17 cellular contexts compared by ENCODE assay signal in genomic region chr12:53067993-53068770, GRCh38. TPM values are rescaled to one million over a fixed set of nuclear protein-coding genes. Genes with fewer than 3 reads are reported as not detected.
DNase-seq lines count a peak whose midpoint lies in the region; ATAC-seq and TF ChIP-seq lines count a peak whose summit lies in the region.
"Had no signal": no experiment of that assay in that cellular context is flagged by ENCODE, and none has a peak within 500 bp of the region (broad histone marks: within the 10 kb centered on the region; RNA-seq: fewer than 3 reads in every experiment).

No MANE protein-coding gene starts in this region.

- no peak overlapping the region for H3K4me3 Mint-ChIP-seq in endodermal cell

- peak overlapping the region; percentile 59 for H3K27ac Mint-ChIP-seq in endodermal cell

- DNase-seq in cardiac septum (ENCODE audit: low spot score) (peak; percentile 70), Right ventricle myocardium inferior (ENCODE audit: missing footprints) (no peak), endodermal cell (peak; percentile 46), osteoblast (ENCODE audit: insufficient read length, low spot score, missing footprints) (peak; percentile 87), vagina (ENCODE audit: extremely low spot score in 2 of 2) (peak in 1 of 2 donors; percentile 87), DMS153 treated with DMSO at 0.1 percent for 48 hours (lab: John Stamatoyannopoulos, UW; ENCODE audit: unreplicated experiment) (no peak), GOT3 (lab: John Stamatoyannopoulos, UW) (no peak)
- DNase-seq: activated CD4-positive, alpha-beta T cell treated with anti-CD3 and anti-CD28 coated beads, Interleukin-2, amount 50 U/mL, for 48 hours; Calu3; HCEC 1CT; NCI-H1105; stimulated activated CD4-positive, alpha-beta T cell treated with anti-CD3 and anti-CD28 coated beads, Interleukin-2, amount 100 ng/mL, for 48 hours had no signal

- H3K4me3 ChIP-seq in endodermal cell (ENCODE audit: low read length) (no peak overlapping the region), osteoblast (ENCODE audit: insufficient read depth, low read length) (no peak overlapping the region), vagina (no peak overlapping the region)
- H3K4me3 ChIP-seq: K562 had no signal

- no peak for TF ChIP-seq POLR2A in vagina (IDR thresholded peaks at IDR 0.05)

- intact Hi-C loops in cardiac septum (cut with DNase I), result loop anchor here (2.0 kb wide), 1 partner anchor 129 kb away; no protein-coding TSS in a partner anchor
- intact Hi-C loops in Right ventricle myocardium inferior (cut with DNase I), result loop anchor here (5.0 kb wide), 1 partner anchor 229 kb away; the partner anchor contains the start of genes MYG1 and PFDN5
- intact Hi-C loops in vagina (cut with DNase I), result loop anchor here (10.0 kb wide), 1 partner anchor 127 kb away; no protein-coding TSS in a partner anchor

- no peak overlapping the region for H3K4me2 ChIP-seq in osteoblast (ENCODE audit: insufficient read depth, low read length)

- peaks cover 36% of the 10 kb centered on the region for H3K4me1 Mint-ChIP-seq in endodermal cell

- H3K79me2 ChIP-seq in osteoblast (ENCODE audit: insufficient read depth, low read length), result peaks cover 26% of the 10 kb centered on the region

- H3K4me1 ChIP-seq in endodermal cell (ENCODE audit: control insufficient read depth, insufficient read depth, low read length) (peaks cover 10% of the 10 kb centered on the region), osteoblast (ENCODE audit: insufficient read depth, low read length) (peaks cover 72% of the 10 kb centered on the region), vagina (peaks cover 89% of the 10 kb centered on the region)

- H3K9ac ChIP-seq in endodermal cell (ENCODE audit: extremely low read depth, low read length, poor library complexity, severe bottlenecking), result no peak overlapping the region

- peaks cover 10% of the 10 kb centered on the region for H4K20me1 ChIP-seq in osteoblast (ENCODE audit: insufficient read depth, low read length)

- ATAC-seq in Right ventricle myocardium inferior (no peak), GM21723 (IDR thresholded peaks at IDR 0.05; ENCODE audit: unreplicated experiment) (no peak)
- ATAC-seq: K562 had no signal

- TF ChIP-seq CTCF in endodermal cell (conservative IDR thresholded peaks at IDR 0.05) (no peak), osteoblast (IDR thresholded peaks at IDR 0.05; ENCODE audit: extremely low read depth, low read depth, low read length) (no peak), vagina (IDR thresholded peaks at IDR 0.05) (no peak)

- H3K27me3 ChIP-seq in endodermal cell (ENCODE audit: control insufficient read depth, insufficient read depth, low read length, poor library complexity, severe bottlenecking) (no peaks in the 10 kb centered on the region), osteoblast (ENCODE audit: insufficient read depth, low read length) (no peaks in the 10 kb centered on the region), vagina (no peaks in the 10 kb centered on the region)

- H3K36me3 ChIP-seq in endodermal cell (ENCODE audit: control insufficient read depth, insufficient read depth, low read length) (peaks cover 18% of the 10 kb centered on the region), osteoblast (ENCODE audit: insufficient read depth, low read length) (peaks cover 59% of the 10 kb centered on the region), vagina (peaks cover 0 to 9% of the 10 kb centered on the region in 2 donors)

- H3K27me3 Mint-ChIP-seq in endodermal cell (ENCODE audit: insufficient read depth), result peaks cover 3% of the 10 kb centered on the region

- H3K9me3 Mint-ChIP-seq in endodermal cell, result no peaks in the 10 kb centered on the region

- WGBS in endodermal cell (ENCODE audit: insufficient coverage in 1 of 2, insufficient read length in 1 of 2), 2 experiments, result 95% methylated on average over 10 to 13 of the region's 13 CpGs

- H3K9me3 ChIP-seq in endodermal cell (ENCODE audit: control insufficient read depth, low read length) (no peaks in the 10 kb centered on the region), osteoblast (ENCODE audit: low read depth, low read length) (no peaks in the 10 kb centered on the region), vagina (no peaks in the 10 kb centered on the region)

- H2AFZ ChIP-seq in osteoblast (ENCODE audit: low read length), result no peak overlapping the region

- peaks cover 32% of the 10 kb centered on the region for H3K36me3 Mint-ChIP-seq in endodermal cell (ENCODE audit: low read depth)

- H3K27ac ChIP-seq in endodermal cell (ENCODE audit: low read depth, low read length) (no peak overlapping the region), osteoblast (ENCODE audit: low read depth, low read length) (peak overlapping the region; percentile 27), vagina (peak overlapping the region; percentile 89)

RNA-seq across cellular contexts. Expression of gene SPRYD3, which starts 11.0 kb away (rescaled TPM):
- 63.5 TPM for total RNA-seq in cardiac septum
- 41.0 TPM for total RNA-seq in Right ventricle myocardium inferior
- 10 to 100 TPM; 13.0 to 18.4 TPM for total RNA-seq in endodermal cell
- polyA plus RNA-seq in endodermal cell (2013, experiment 1 of 2), result 6.8 TPM
- 7.2 TPM for polyA plus RNA-seq in endodermal cell (2013, experiment 2 of 2)
- 25.6 and 26.8 TPM in 2 replicates for total RNA-seq in osteoblast
- 27.0 TPM for total RNA-seq in vagina

RNA-seq across cellular contexts. Expression of gene TNS2, which starts 18.3 kb away (rescaled TPM):
- total RNA-seq in cardiac septum (99.3 TPM), Right ventricle myocardium inferior (122 TPM), endodermal cell (10 to 100 TPM; 10.2 to 12.6 TPM), osteoblast (72.0 and 76.0 TPM in 2 replicates), vagina (235 TPM)
- polyA plus RNA-seq in endodermal cell (2013, experiment 1 of 2), result 9.5 TPM
- 9.6 TPM for polyA plus RNA-seq in endodermal cell (2013, experiment 2 of 2)

RNA-seq across cellular contexts. Expression of gene IGFBP6, which starts 29.3 kb away (rescaled TPM):
- 42.3 TPM for total RNA-seq in cardiac septum
- total RNA-seq in Right ventricle myocardium inferior, result 54.3 TPM
- total RNA-seq in endodermal cell, result 10 to 100 TPM; 21.7 to 48.4 TPM
- 13.5 TPM for polyA plus RNA-seq in endodermal cell (2013, experiment 1 of 2)
- polyA plus RNA-seq in endodermal cell (2013, experiment 2 of 2), result 23.1 TPM
- 431 and 577 TPM in 2 replicates for total RNA-seq in osteoblast
- 684 TPM for total RNA-seq in vagina

RNA-seq across cellular contexts. Expression of gene SOAT2, which starts 35.1 kb away (rescaled TPM):
- total RNA-seq in cardiac septum (not detected), Right ventricle myocardium inferior (not detected), endodermal cell (under 1 TPM; 0.46 to 0.71 TPM), osteoblast (not detected in 2 replicates), vagina (0.74 TPM)
- 0.28 TPM for polyA plus RNA-seq in endodermal cell (2013, experiment 1 of 2)
- 0.21 TPM for polyA plus RNA-seq in endodermal cell (2013, experiment 2 of 2)
- total RNA-seq: bronchial epithelial cell, Calu3, K562, SK-MEL-5, urinary bladder had no signal

Comparison
In these comparisons a context has a peak if more than half of its experiments do, and no peak if none do; other contexts are left out.
1. DNase-seq: peak in cardiac septum (single experiment), endodermal cell (single experiment) and osteoblast (single experiment); none in Right ventricle myocardium inferior (single experiment), DMS153 treated with DMSO at 0.1 percent for 48 hours (single experiment) and GOT3 (single experiment).